In the genomic region with DNA sequence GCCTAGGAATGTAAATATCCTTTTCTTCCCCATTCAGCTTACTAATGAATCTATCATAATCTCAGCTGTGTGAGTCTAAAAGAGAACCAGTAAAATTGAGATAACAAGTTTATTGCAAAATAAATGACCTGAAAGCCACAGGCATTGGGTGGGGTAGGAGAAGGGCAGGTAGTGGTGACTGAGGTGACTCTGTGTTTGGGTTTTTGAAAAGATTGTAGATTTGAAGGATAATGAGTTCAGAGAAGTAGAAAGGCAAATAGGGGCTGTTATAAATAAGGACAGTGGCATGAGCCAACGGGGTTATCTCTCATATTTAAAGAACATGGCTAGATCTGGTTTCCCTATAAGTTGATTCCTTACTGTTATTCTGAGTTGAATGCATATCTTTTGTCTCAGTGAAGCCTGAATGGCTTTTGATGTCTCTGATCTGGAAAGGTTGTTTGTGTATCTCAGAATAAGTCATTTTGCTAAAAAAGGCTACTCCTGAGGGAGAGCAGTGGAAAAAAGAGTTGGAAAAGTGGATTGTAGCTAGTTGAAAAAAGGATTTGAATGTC, we compare ENCODE assay signal across 7 cellular contexts.
DNase-seq lines count a peak whose midpoint lies in the region; ATAC-seq, FAIRE-seq and TF ChIP-seq lines count a peak whose summit lies in the region.
"Not testable (repeated sequence)": the region's sequence is repeated elsewhere in the genome, so short reads cannot be mapped to it uniquely, and the experiment has no call there.

No MANE protein-coding gene starts in this region.

- not testable (repeated sequence) for TF ChIP-seq POLR2A in GM12878 (IDR thresholded peaks at IDR 0.05; ENCODE audit: low read depth, low read length)

- CTCF ChIA-PET in GM12878 (lab: Yijun Ruan, JAX), result not testable (repeated sequence)

- H3K27ac Mint-ChIP-seq in stimulated activated memory B cell treated with anti-CD40 and anti-IgM and Interleukin-4, amounts not matched to agents 10 μg/mL and 1 μg/mL and 100 μg/mL, for 72 hours, result not testable (repeated sequence)

- not testable (repeated sequence) for TF ChIP-seq RAD21 in GM12878 (IDR thresholded peaks at IDR 0.05; ENCODE audit: insufficient read depth, low read depth, low read length)

- ATAC-seq in GM12878, result not testable (repeated sequence)
- peak; percentile 3 for ATAC-seq in stimulated activated memory B cell treated with anti-CD40 and anti-IgM and Interleukin-4, amounts not matched to agents 10 μg/mL and 1 μg/mL and 100 μg/mL, for 72 hours

- H3K4me1 Mint-ChIP-seq in stimulated activated memory B cell treated with anti-CD40 and anti-IgM and Interleukin-4, amounts not matched to agents 10 μg/mL and 1 μg/mL and 100 μg/mL, for 72 hours, result not testable (repeated sequence)

- 0% methylated on average over 1 of the region's 1 CpG for WGBS in GM12878 (ENCODE audit: insufficient coverage, insufficient replicate concordance, low lambda C conversion rate, missing lambda C conversion rate)

- H3K4me3 Mint-ChIP-seq in stimulated activated memory B cell treated with anti-CD40 and anti-IgM and Interleukin-4, amounts not matched to agents 10 μg/mL and 1 μg/mL and 100 μg/mL, for 72 hours, result not testable (repeated sequence)

- RAD21 ChIA-PET in GM12878 (lab: Charles Lee; ENCODE audit: unreplicated experiment), result not testable (repeated sequence)

- H3K27ac ChIP-seq in GM12878 (ENCODE audit: control insufficient read depth, insufficient read depth), result not testable (repeated sequence)

- not testable (repeated sequence) for H3K9ac ChIP-seq in GM12878 (ENCODE audit: control insufficient read depth, insufficient read depth, low read length)

- not testable (repeated sequence) for TF ChIP-seq CTCF in GM13976 (IDR thresholded peaks at IDR 0.05; ENCODE audit: borderline replicate concordance, control extremely low read depth, extremely low read depth, insufficient read depth, missing control alignments); GM12878 (IDR thresholded peaks at IDR 0.05 in 2 of 3, conservative IDR thresholded peaks at IDR 0.05 in 1 of 3; ENCODE audit: control insufficient read depth in 2 of 3, extremely low read depth in 1 of 3, insufficient read depth in 1 of 3, low read depth in 3 of 3, low read length in 3 of 3)

- BruUV-seq in GM12878 (replicated peaks; lab: Mats Ljungman, UMichigan), result not testable (repeated sequence)

- in situ Hi-C loops in GM13976 (cut with MboI; ENCODE audit: low sequenced_read_pairs, unreplicated experiment); GM12878 (cut with MboI): not testable (repeated sequence)

- H3K27me3 ChIP-seq in GM12878 (replicated peaks in 1 of 2; ENCODE audit: control insufficient read depth in 2 of 2, insufficient read depth in 2 of 2, low read length in 1 of 2), result not testable (repeated sequence)

- H3K36me3 Mint-ChIP-seq in stimulated activated memory B cell treated with anti-CD40 and anti-IgM and Interleukin-4, amounts not matched to agents 10 μg/mL and 1 μg/mL and 100 μg/mL, for 72 hours, result not testable (repeated sequence)

- TF ChIP-seq EP300 in GM12878 (IDR thresholded peaks at IDR 0.05; ENCODE audit: borderline replicate concordance in 1 of 2, control insufficient read depth in 1 of 2, low read depth in 2 of 2, low read length in 2 of 2), result not testable (repeated sequence)

- H3K4me2 ChIP-seq in GM12878 (ENCODE audit: control insufficient read depth, insufficient read depth), result not testable (repeated sequence)

- peak; percentile 14 for DNase-seq in Ammon's horn (ENCODE audit: low spot score)
- DNase-seq in GM13976 (ENCODE audit: low spot score), result peak; percentile 23
- DNase-seq in NAMALWA (ENCODE audit: low spot score), result peak; percentile 37
- not testable (repeated sequence) for DNase-seq in GM12878 (ENCODE audit: low read depth, low spot score)
- peak; percentile 17 for DNase-seq in epidermal melanocyte (ENCODE audit: insufficient read length, low spot score)
- DNase-seq in left kidney (ENCODE audit: low read depth, low spot score), result peak; percentile 6

- SMC1A ChIA-PET in GM12878 (lab: Charles Lee; ENCODE audit: uncharacterized antibody, unreplicated experiment), result not testable (repeated sequence)

- POLR2A ChIA-PET in GM12878 (lab: Charles Lee), result not testable (repeated sequence)

- H3K4me3 ChIP-seq in GM12878, result not testable (repeated sequence)

- H3K9me3 ChIP-seq in GM12878 (replicated peaks; ENCODE audit: control insufficient read depth, insufficient read depth, low read length), result not testable (repeated sequence)

- not testable (repeated sequence) for H3K27me3 Mint-ChIP-seq in stimulated activated memory B cell treated with anti-CD40 and anti-IgM and Interleukin-4, amounts not matched to agents 10 μg/mL and 1 μg/mL and 100 μg/mL, for 72 hours

- H3K36me3 ChIP-seq in GM12878 (ENCODE audit: control insufficient read depth in 2 of 2, insufficient read depth in 2 of 2, low read length in 1 of 2), result not testable (repeated sequence)

- not testable (repeated sequence) for H3K9me3 Mint-ChIP-seq in stimulated activated memory B cell treated with anti-CD40 and anti-IgM and Interleukin-4, amounts not matched to agents 10 μg/mL and 1 μg/mL and 100 μg/mL, for 72 hours

- not testable (repeated sequence) for H3K4me1 ChIP-seq in GM12878 (ENCODE audit: control insufficient read depth, insufficient read depth, low read length)

- intact Hi-C loops in GM12878 (cut with micrococcal nuclease; ENCODE audit: unreplicated experiment), result not testable (repeated sequence)

- H4K20me1 ChIP-seq in GM12878 (ENCODE audit: control insufficient read depth, insufficient read depth), result not testable (repeated sequence)

- FAIRE-seq in GM12878 (lab: Jason Lieb, UNC), result not testable (repeated sequence)

- H3K79me2 ChIP-seq in GM12878 (ENCODE audit: control insufficient read depth, insufficient read depth, low read length), result not testable (repeated sequence)

- not testable (repeated sequence) for H2AFZ ChIP-seq in GM12878 (ENCODE audit: control insufficient read depth, low read depth, low read length)

TF ChIP-seq in GM12878, 131 proteins besides CTCF, POLR2A, EP300 and RAD21:
- peak; percentile 8 for TF ChIP-seq ZZZ3 (IDR thresholded peaks at IDR 0.05; ENCODE audit: control insufficient read depth, insufficient read length, low read depth)
TF ChIP-seq in GM12878: peak in this region for 1; not testable (repeated sequence) for 130.
